16 cellular contexts compared by ENCODE assay signal in genomic region chr17:18248811-18249210, GRCh38. TPM values are rescaled to one million over a fixed set of nuclear protein-coding genes. Genes with fewer than 3 reads are reported as not detected.
DNase-seq lines count a peak whose midpoint lies in the region; ATAC-seq and TF ChIP-seq lines count a peak whose summit lies in the region.
"Had no signal": no experiment of that assay in that cellular context is flagged by ENCODE, and none has a peak within 500 bp of the region (broad histone marks: within the 10 kb centered on the region; RNA-seq: fewer than 3 reads in every experiment).

No MANE protein-coding gene starts in this region.

- no peaks in the 10 kb centered on the region for H3K27me3 Mint-ChIP-seq in activated CD8-positive, alpha-beta memory T cell treated with anti-CD3 and anti-CD28 coated beads, Interleukin-2, amount 10 ng/mL, durations not matched to agents 7 days and 5 days
- H3K27me3 Mint-ChIP-seq: activated CD4-positive, alpha-beta T cell treated with anti-CD3 and anti-CD28 coated beads, Interleukin-2, amount 10 ng/mL, durations not matched to agents 7 days and 5 days; activated naive CD8-positive, alpha-beta T cell; memory B cell; stimulated activated memory B cell treated with anti-CD40 and anti-IgM and Interleukin-4, amounts not matched to agents 10 μg/mL and 1 μg/mL and 100 μg/mL, for 72 hours had no signal

- H3K36me3 ChIP-seq in HCT116 (ENCODE audit: control insufficient read depth in 1 of 2, insufficient read depth in 2 of 2, low read length in 2 of 2) (peaks cover 20 to 53% of the 10 kb centered on the region in 2 experiments), RWPE2 (ENCODE audit: low read depth) (peaks cover 88% of the 10 kb centered on the region), gastroesophageal sphincter (peaks cover 0 to 100% of the 10 kb centered on the region in 2 donors), smooth muscle cell (ENCODE audit: low read depth) (no peaks in the 10 kb centered on the region), brain microvascular endothelial cell (replicated peaks) (peaks cover 85% of the 10 kb centered on the region)

- H3K27me3 ChIP-seq in HCT116 (ENCODE audit: insufficient read depth, low read length) (no peaks in the 10 kb centered on the region), RWPE2 (ENCODE audit: insufficient read depth, poor library complexity, severe bottlenecking) (no peaks in the 10 kb centered on the region), gastroesophageal sphincter (no peaks in the 10 kb centered on the region), smooth muscle cell (ENCODE audit: low read depth) (no peaks in the 10 kb centered on the region), brain microvascular endothelial cell (replicated peaks) (no peaks in the 10 kb centered on the region)

- no TSS peak for BruUV-seq in HCT116 (replicated peaks; lab: Mats Ljungman, UMichigan)

- H2AFZ ChIP-seq in HCT116 (ENCODE audit: low read depth, low read length, poor library complexity, severe bottlenecking) (no peak overlapping the region), smooth muscle cell (ENCODE audit: low read depth) (no peak overlapping the region)
- H2AFZ ChIP-seq: GM23248 had no signal

- peaks cover 6% of the 10 kb centered on the region; the same call in 1 of the 2 replicates for H4K20me1 ChIP-seq in HCT116 (ENCODE audit: insufficient read depth)
- H4K20me1 ChIP-seq in smooth muscle cell (ENCODE audit: low read depth): peaks cover 51% of the 10 kb centered on the region

- H3K9ac ChIP-seq in HCT116 (ENCODE audit: low read length) (no peak overlapping the region), smooth muscle cell (ENCODE audit: low read depth) (no peak overlapping the region)
- H3K9ac ChIP-seq: GM23248 had no signal

- peak overlapping the region; percentile 55 for H3K27ac Mint-ChIP-seq in stimulated activated effector memory CD8-positive, alpha-beta T cell treated with anti-CD3 and anti-CD28 coated beads, Interleukin-12 subunit alpha, Interleukin-12 subunit beta, amount 100 ng/mL, for 72 hours
- H3K27ac Mint-ChIP-seq in activated CD8-positive, alpha-beta memory T cell treated with anti-CD3 and anti-CD28 coated beads, Interleukin-2, amount 10 ng/mL, durations not matched to agents 7 days and 5 days: no peak overlapping the region
- H3K27ac Mint-ChIP-seq: activated CD4-positive, alpha-beta T cell treated with anti-CD3 and anti-CD28 coated beads, Interleukin-2, amount 10 ng/mL, durations not matched to agents 7 days and 5 days; memory B cell; stimulated activated memory B cell treated with anti-CD40 and anti-IgM and Interleukin-4, amounts not matched to agents 10 μg/mL and 1 μg/mL and 100 μg/mL, for 72 hours had no signal

- H3K4me2 ChIP-seq in HCT116 (ENCODE audit: low read length): no peak overlapping the region
- H3K4me2 ChIP-seq in smooth muscle cell: no peak overlapping the region

- no peak for TF ChIP-seq RAD21 in HCT116 (IDR thresholded peaks at IDR 0.05; ENCODE audit: low read depth)

- intact Hi-C loops in HCT116 (cut with micrococcal nuclease): loop anchor here (1.0 kb wide), 1 partner anchor 72 kb away; no protein-coding TSS in a partner anchor

- H3K79me2 ChIP-seq in HCT116 (ENCODE audit: insufficient read depth, low read length) (no peaks in the 10 kb centered on the region), smooth muscle cell (ENCODE audit: low read depth) (no peaks in the 10 kb centered on the region)

- DNase-seq in HCT116 (ENCODE audit: low read depth, low spot score) (no peak), RWPE2 (ENCODE audit: low spot score) (no peak), smooth muscle cell (lab: John Stamatoyannopoulos, UW; ENCODE audit: unreplicated experiment) (no peak), brain microvascular endothelial cell (no peak)
- no peak for DNase-seq in stimulated activated effector memory CD8-positive, alpha-beta T cell treated with anti-CD3 and anti-CD28 coated beads, Interleukin-12 subunit alpha, Interleukin-12 subunit beta, amount 100 ng/mL, for 72 hours (ENCODE audit: low spot score in 2 of 2)
- no peak for DNase-seq in activated CD8-positive, alpha-beta memory T cell treated with anti-CD3 and anti-CD28 coated beads, Interleukin-2, amount 10 ng/mL, durations not matched to agents 7 days and 5 days
- DNase-seq: KG1, NCI-H1417 treated with DMSO at 0.1 percent for 48 hours had no signal

- no peak overlapping the region for H3K4me3 ChIP-seq in HCT116 (replicated peaks in 1 of 2; ENCODE audit: low read depth in 1 of 2, low read length in 2 of 2)
- H3K4me3 ChIP-seq in RWPE2 (ENCODE audit: severe bottlenecking): no peak overlapping the region
- H3K4me3 ChIP-seq in gastroesophageal sphincter: no peak overlapping the region
- H3K4me3 ChIP-seq in smooth muscle cell: no peak overlapping the region
- H3K4me3 ChIP-seq in brain microvascular endothelial cell (ENCODE audit: low read depth, low read length): no peak overlapping the region
- H3K4me3 ChIP-seq: GM23248, thoracic aorta had no signal

- H3K9me3 Mint-ChIP-seq in stimulated activated effector memory CD8-positive, alpha-beta T cell treated with anti-CD3 and anti-CD28 coated beads, Interleukin-12 subunit alpha, Interleukin-12 subunit beta, amount 100 ng/mL, for 72 hours: no peaks in the 10 kb centered on the region
- H3K9me3 Mint-ChIP-seq in activated CD8-positive, alpha-beta memory T cell treated with anti-CD3 and anti-CD28 coated beads, Interleukin-2, amount 10 ng/mL, durations not matched to agents 7 days and 5 days (ENCODE audit: low read depth): no peaks in the 10 kb centered on the region
- H3K9me3 Mint-ChIP-seq: activated CD4-positive, alpha-beta T cell treated with anti-CD3 and anti-CD28 coated beads, Interleukin-2, amount 10 ng/mL, durations not matched to agents 7 days and 5 days; CD8-positive, alpha-beta T cell; memory B cell; stimulated activated memory B cell treated with anti-CD40 and anti-IgM and Interleukin-4, amounts not matched to agents 10 μg/mL and 1 μg/mL and 100 μg/mL, for 72 hours had no signal

- in situ Hi-C loops in brain microvascular endothelial cell (cut with HindIII; ENCODE audit: low pct_ligation_motif_present, low sequenced_read_pairs): no loop called here

- TF ChIP-seq CTCF in HCT116 (IDR thresholded peaks at IDR 0.05 in 2 of 3, conservative IDR thresholded peaks at IDR 0.05 in 1 of 3; ENCODE audit: borderline replicate concordance in 1 of 3, insufficient read depth in 1 of 3, low read depth in 2 of 3, low read length in 2 of 3) (no peak), RWPE2 (IDR thresholded peaks at IDR 0.05; ENCODE audit: poor library complexity, severe bottlenecking) (no peak), gastroesophageal sphincter (IDR thresholded peaks at IDR 0.05) (no peak), smooth muscle cell (IDR thresholded peaks at IDR 0.05; ENCODE audit: borderline replicate concordance, insufficient read depth, poor library complexity, severe bottlenecking) (no peak), brain microvascular endothelial cell (IDR thresholded peaks at IDR 0.05; ENCODE audit: low read depth, low read length, missing control alignments) (no peak)

- H3K27ac ChIP-seq in HCT116 (ENCODE audit: low read depth, low read length) (peak overlapping the region; percentile 19; the same call in 1 of the 2 replicates), RWPE2 (ENCODE audit: poor library complexity, severe bottlenecking) (peak overlapping the region; percentile 48), gastroesophageal sphincter (peak overlapping the region in 3 of 4 donors; percentile 53 to 60 (median 53)), smooth muscle cell (ENCODE audit: low read depth) (no peak overlapping the region), brain microvascular endothelial cell (no peak overlapping the region)
- H3K27ac ChIP-seq: GM23248, thoracic aorta had no signal

- CTCF ChIA-PET in HCT116 (lab: Charles Lee): interaction anchor here (0.5 to 1.3 kb wide), 3 partner anchors 72 to 119 kb away, joined by 3 to 5 read pairs (median 3); no protein-coding TSS in a partner anchor
- CTCF ChIA-PET in activated CD8-positive, alpha-beta memory T cell treated with anti-CD3 and anti-CD28 coated beads, Interleukin-2, amount 10 ng/mL, durations not matched to agents 7 days and 5 days (lab: Charles Lee): interaction anchor here (0.9 to 2.2 kb wide), 5 partner anchors 8 to 84 kb away, joined by 4 to 9 read pairs (median 5); partner anchors contain the start of gene MIEF2

- RAD21 ChIA-PET in HCT116 (lab: Charles Lee; ENCODE audit: low non-redundant PET in 1 of 2, low total read pairs in 2 of 2, uncharacterized antibody in 2 of 2, unreplicated experiment in 2 of 2): no interaction called here

- peaks cover 7% of the 10 kb centered on the region for H3K4me1 Mint-ChIP-seq in stimulated activated effector memory CD8-positive, alpha-beta T cell treated with anti-CD3 and anti-CD28 coated beads, Interleukin-12 subunit alpha, Interleukin-12 subunit beta, amount 100 ng/mL, for 72 hours
- peaks cover 2% of the 10 kb centered on the region for H3K4me1 Mint-ChIP-seq in activated CD8-positive, alpha-beta memory T cell treated with anti-CD3 and anti-CD28 coated beads, Interleukin-2, amount 10 ng/mL, durations not matched to agents 7 days and 5 days

- no peak overlapping the region for H3K4me3 Mint-ChIP-seq in stimulated activated effector memory CD8-positive, alpha-beta T cell treated with anti-CD3 and anti-CD28 coated beads, Interleukin-12 subunit alpha, Interleukin-12 subunit beta, amount 100 ng/mL, for 72 hours
- no peak overlapping the region for H3K4me3 Mint-ChIP-seq in activated CD8-positive, alpha-beta memory T cell treated with anti-CD3 and anti-CD28 coated beads, Interleukin-2, amount 10 ng/mL, durations not matched to agents 7 days and 5 days
- H3K4me3 Mint-ChIP-seq: activated CD4-positive, alpha-beta T cell treated with anti-CD3 and anti-CD28 coated beads, Interleukin-2, amount 10 ng/mL, durations not matched to agents 7 days and 5 days; activated naive CD8-positive, alpha-beta T cell; CD8-positive, alpha-beta T cell; memory B cell; stimulated activated memory B cell treated with anti-CD40 and anti-IgM and Interleukin-4, amounts not matched to agents 10 μg/mL and 1 μg/mL and 100 μg/mL, for 72 hours had no signal

- peaks cover 11% of the 10 kb centered on the region for H3F3A ChIP-seq in smooth muscle cell (ENCODE audit: low read depth)

- ATAC-seq in HCT116: no peak
- ATAC-seq in RWPE2 (ENCODE audit: low read depth): no peak
- no peak for ATAC-seq in gastroesophageal sphincter
- ATAC-seq in stimulated activated effector memory CD8-positive, alpha-beta T cell treated with anti-CD3 and anti-CD28 coated beads, Interleukin-12 subunit alpha, Interleukin-12 subunit beta, amount 100 ng/mL, for 72 hours: no peak
- ATAC-seq in activated CD8-positive, alpha-beta memory T cell treated with anti-CD3 and anti-CD28 coated beads, Interleukin-2, amount 10 ng/mL, durations not matched to agents 7 days and 5 days: no peak

- H3K9me3 ChIP-seq in HCT116 (ENCODE audit: control insufficient read depth in 1 of 2, insufficient read depth in 1 of 2, low read depth in 1 of 2, low read length in 2 of 2): no peaks in the 10 kb centered on the region
- no peaks in the 10 kb centered on the region for H3K9me3 ChIP-seq in RWPE2 (ENCODE audit: severe bottlenecking)
- H3K9me3 ChIP-seq in gastroesophageal sphincter: no peaks in the 10 kb centered on the region
- H3K9me3 ChIP-seq in smooth muscle cell (replicated peaks; ENCODE audit: low read depth): no peaks in the 10 kb centered on the region
- H3K9me3 ChIP-seq: thoracic aorta had no signal

- POLR2A ChIA-PET in HCT116 (lab: Charles Lee): no interaction called here

- H3K4me1 ChIP-seq in HCT116 (ENCODE audit: control insufficient read depth in 1 of 2, insufficient read depth in 2 of 2, low read length in 2 of 2) (peaks cover 0 to 12% of the 10 kb centered on the region in 2 experiments; a peak in 2 of 4 replicates), RWPE2 (ENCODE audit: insufficient read depth, poor library complexity, severe bottlenecking) (peaks cover 4% of the 10 kb centered on the region), gastroesophageal sphincter (peaks cover 0 to 29% (median 16%) of the 10 kb centered on the region in 3 donors), smooth muscle cell (ENCODE audit: low read depth) (no peaks in the 10 kb centered on the region)

- TF ChIP-seq POLR2A in HCT116 (IDR thresholded peaks at IDR 0.05; ENCODE audit: borderline replicate concordance, extremely low read depth, insufficient read depth, insufficient read length): no peak
- no peak for TF ChIP-seq POLR2A in gastroesophageal sphincter (IDR thresholded peaks at IDR 0.05)

- WGBS in gastroesophageal sphincter (ENCODE audit: low coverage in 1 of 2), 2 donors: 79 to 100% methylated on average over 2 to 3 of the region's 7 CpGs
- 98% methylated on average over 7 of the region's 7 CpGs for WGBS in smooth muscle cell (ENCODE audit: low lambda C conversion rate)

- H3K36me3 Mint-ChIP-seq in stimulated activated effector memory CD8-positive, alpha-beta T cell treated with anti-CD3 and anti-CD28 coated beads, Interleukin-12 subunit alpha, Interleukin-12 subunit beta, amount 100 ng/mL, for 72 hours: peaks cover 99% of the 10 kb centered on the region
- peaks cover 36% of the 10 kb centered on the region for H3K36me3 Mint-ChIP-seq in activated CD8-positive, alpha-beta memory T cell treated with anti-CD3 and anti-CD28 coated beads, Interleukin-2, amount 10 ng/mL, durations not matched to agents 7 days and 5 days
- H3K36me3 Mint-ChIP-seq: activated naive CD8-positive, alpha-beta T cell had no signal

- H3K9me2 ChIP-seq in HCT116 (ENCODE audit: insufficient read depth): no peaks in the 10 kb centered on the region

- TF ChIP-seq EP300 in gastroesophageal sphincter (IDR thresholded peaks at IDR 0.05): no peak

RNA-seq across cellular contexts. Expression of gene FLII, which starts 9.7 kb away (rescaled TPM):
- total RNA-seq in HCT116 (2021; ENCODE audit: unreplicated experiment) (264 TPM), gastroesophageal sphincter (100 to 1,000 TPM; 283 to 543 (median 310) TPM), smooth muscle cell (132 and 149 TPM in 2 replicates)
- 312 and 354 TPM in 2 replicates for polyA plus RNA-seq in HCT116 (2012)
- total RNA-seq in activated CD8-positive, alpha-beta memory T cell treated with anti-CD3 and anti-CD28 coated beads, Interleukin-2, amount 10 ng/mL, durations not matched to agents 7 days and 5 days: 100 to 1,000 TPM; 338 to 357 TPM
- polyA plus RNA-seq in smooth muscle cell: 188 and 210 TPM in 2 replicates

RNA-seq across cellular contexts. Expression of gene MIEF2, which starts 11.7 kb away (rescaled TPM):
- total RNA-seq in HCT116 (2021; ENCODE audit: unreplicated experiment) (9.3 TPM), gastroesophageal sphincter (10 to 100 TPM; 10.8 to 19.0 (median 12.5) TPM), smooth muscle cell (10.4 and 12.0 TPM in 2 replicates)
- 7.3 and 9.9 TPM in 2 replicates for polyA plus RNA-seq in HCT116 (2012)
- total RNA-seq in activated CD8-positive, alpha-beta memory T cell treated with anti-CD3 and anti-CD28 coated beads, Interleukin-2, amount 10 ng/mL, durations not matched to agents 7 days and 5 days: 1 to 10 TPM; 8.4 to 10.0 TPM
- polyA plus RNA-seq in smooth muscle cell: 13.5 and 14.3 TPM in 2 replicates

RNA-seq across cellular contexts. Expression of gene LLGL1, which starts 23.4 kb away (rescaled TPM):
- total RNA-seq in HCT116 (2021; ENCODE audit: unreplicated experiment): 44.3 TPM
- 31.7 and 34.1 TPM in 2 replicates for polyA plus RNA-seq in HCT116 (2012)
- total RNA-seq in gastroesophageal sphincter: 10 to 100 TPM; 16.7 to 31.7 (median 22.1) TPM
- total RNA-seq in activated CD8-positive, alpha-beta memory T cell treated with anti-CD3 and anti-CD28 coated beads, Interleukin-2, amount 10 ng/mL, durations not matched to agents 7 days and 5 days: 10 to 100 TPM; 23.8 to 24.8 TPM
- 37.3 and 37.7 TPM in 2 replicates for total RNA-seq in smooth muscle cell
- 6.7 and 8.5 TPM in 2 replicates for polyA plus RNA-seq in smooth muscle cell

Comparison
In these comparisons a context has a peak if more than half of its experiments do, and no peak if none do; other contexts are left out.
1. H3K27ac ChIP-seq: peak in HCT116 (single experiment), RWPE2 (single experiment) and gastroesophageal sphincter (3 of 4); none in smooth muscle cell (single experiment) and brain microvascular endothelial cell (single experiment).